21 cellular contexts compared by ENCODE assay signal in genomic region chr7:100095289-100095688, GRCh38. TPM values are rescaled to one million over a fixed set of nuclear protein-coding genes. Genes with fewer than 3 reads are reported as not detected.
A peak's percentile ranks its signal among the peaks of the same experiment; 100 is the strongest.
DNase-seq lines count a peak whose midpoint lies in the region; ATAC-seq, FAIRE-seq and TF ChIP-seq lines count a peak whose summit lies in the region.
"Had no signal": no experiment of that assay in that cellular context is flagged by ENCODE, and none has a peak within 500 bp of the region (broad histone marks: within the 10 kb centered on the region; RNA-seq: fewer than 3 reads in every experiment).

No MANE protein-coding gene starts in this region.

- no peak for TF ChIP-seq POLR2A in endothelial cell of umbilical vein (IDR thresholded peaks at IDR 0.05; ENCODE audit: low read depth, low read length)

- H3K4me3 Mint-ChIP-seq in stimulated activated naive CD8-positive, alpha-beta T cell treated with anti-CD3 and anti-CD28 coated beads, Interleukin-15, Interleukin-2, amounts not matched to agents 100 ng/mL and 50 ng/mL, for 24 hours, result no peak overlapping the region
- no peak overlapping the region for H3K4me3 Mint-ChIP-seq in stimulated activated naive CD8-positive, alpha-beta T cell treated with anti-CD3 and anti-CD28 coated beads, Interleukin-15, amount 100 ng/mL, for 72 hours
- H3K4me3 Mint-ChIP-seq: CD4-positive, alpha-beta memory T cell had no signal

- CTCF ChIA-PET in endothelial cell of umbilical vein (lab: Charles Lee), result interaction anchor here (0.5 kb wide), 1 partner anchor 40 kb away, joined by 3 read pairs; no protein-coding TSS in a partner anchor

- FAIRE-seq in endothelial cell of umbilical vein (lab: Jason Lieb, UNC), result no peak

- DNase-seq in stimulated activated naive CD8-positive, alpha-beta T cell treated with anti-CD3 and anti-CD28 coated beads, Interleukin-15, amount 100 ng/mL, for 72 hours, result no peak
- DNase-seq in SK-N-MC (ENCODE audit: low read depth, low spot score) (no peak), endothelial cell of umbilical vein (ENCODE audit: low read depth, low spot score) (no peak), osteoblast (ENCODE audit: insufficient read length, low spot score, missing footprints) (no peak), foreskin fibroblast (no peak), NCI-H2227 (lab: John Stamatoyannopoulos, UW; ENCODE audit: unreplicated experiment) (no peak)
- DNase-seq: activated CD4-positive, alpha-beta T cell treated with anti-CD3 and anti-CD28 coated beads for 48 hours; CD4-positive, alpha-beta memory T cell; DMS79 treated with DMSO at 0.1 percent for 48 hours; HCEC 1CT; MG63; NCI-H146; NCI-H748 treated with DMSO at 0.1 percent for 48 hours; SHP77; testis had no signal

- H3K9me3 ChIP-seq in SK-N-MC (ENCODE audit: low read depth, low read length) (no peaks in the 10 kb centered on the region), endothelial cell of umbilical vein (replicated peaks; ENCODE audit: control insufficient read depth, insufficient read depth, low read length) (no peaks in the 10 kb centered on the region), osteoblast (ENCODE audit: low read depth, low read length) (no peaks in the 10 kb centered on the region)
- H3K9me3 ChIP-seq: gastroesophageal sphincter, MG63, testis had no signal

- H3K4me3 ChIP-seq in SK-N-MC, result no peak overlapping the region
- H3K4me3 ChIP-seq in endothelial cell of umbilical vein (replicated peaks in 1 of 3; ENCODE audit: insufficient read depth in 1 of 3, low read depth in 1 of 3, low read length in 3 of 3), result no peak overlapping the region
- no peak overlapping the region for H3K4me3 ChIP-seq in osteoblast (ENCODE audit: insufficient read depth, low read length)
- no peak overlapping the region for H3K4me3 ChIP-seq in foreskin fibroblast (ENCODE audit: low read depth in 1 of 2, low read length in 2 of 2)
- H3K4me3 ChIP-seq: gastroesophageal sphincter, lung, MG63, testis had no signal

- H3K4me1 ChIP-seq in endothelial cell of umbilical vein (ENCODE audit: control insufficient read depth, extremely low read depth, insufficient read depth, low read length), result peaks cover 21% of the 10 kb centered on the region
- H3K4me1 ChIP-seq in osteoblast (ENCODE audit: insufficient read depth, low read length), result peaks cover 13% of the 10 kb centered on the region

- H3K27me3 ChIP-seq in endothelial cell of umbilical vein (ENCODE audit: control insufficient read depth in 2 of 2, insufficient read depth in 2 of 2, low read length in 2 of 2), result no peaks in the 10 kb centered on the region
- no peaks in the 10 kb centered on the region for H3K27me3 ChIP-seq in osteoblast (ENCODE audit: insufficient read depth, low read length)
- H3K27me3 ChIP-seq: gastroesophageal sphincter, MG63, testis had no signal

- H4K20me1 ChIP-seq in endothelial cell of umbilical vein (replicated peaks; ENCODE audit: control insufficient read depth, extremely low read depth, insufficient read depth, low read length) (no peaks in the 10 kb centered on the region), osteoblast (ENCODE audit: insufficient read depth, low read length) (peaks cover 7% of the 10 kb centered on the region)

- POLR2A ChIA-PET in endothelial cell of umbilical vein (lab: Charles Lee), result interaction anchor here (0.7 kb wide), 1 partner anchor 13 kb away, joined by 3 read pairs; no protein-coding TSS in a partner anchor

- peak overlapping the region; percentile 81 for H3K27ac ChIP-seq in SK-N-MC
- H3K27ac ChIP-seq in endothelial cell of umbilical vein (ENCODE audit: insufficient read depth, low read depth, low read length), result no peak overlapping the region
- no peak overlapping the region for H3K27ac ChIP-seq in osteoblast (ENCODE audit: low read depth, low read length)
- H3K27ac ChIP-seq: gastroesophageal sphincter, parathyroid adenoma, testis had no signal

- BruUV-seq in endothelial cell of umbilical vein (replicated peaks; lab: Mats Ljungman, UMichigan), result no TSS peak

- no peak overlapping the region for H3K9ac ChIP-seq in SK-N-MC (ENCODE audit: insufficient read length)
- H3K9ac ChIP-seq in endothelial cell of umbilical vein (replicated peaks; ENCODE audit: extremely low read depth, insufficient read depth, low read length), result no peak overlapping the region
- H3K9ac ChIP-seq: parathyroid adenoma had no signal

- H3K4me2 ChIP-seq in endothelial cell of umbilical vein (ENCODE audit: insufficient read depth, low read length), result no peak overlapping the region
- H3K4me2 ChIP-seq in osteoblast (ENCODE audit: insufficient read depth, low read length), result no peak overlapping the region

- peaks cover 97% of the 10 kb centered on the region for H3K36me3 Mint-ChIP-seq in stimulated activated naive CD8-positive, alpha-beta T cell treated with anti-CD3 and anti-CD28 coated beads, Interleukin-15, Interleukin-2, amounts not matched to agents 100 ng/mL and 50 ng/mL, for 24 hours (ENCODE audit: low read depth)

- H3K36me3 ChIP-seq in SK-N-MC (ENCODE audit: insufficient read depth, low read length) (peaks cover 99% of the 10 kb centered on the region), endothelial cell of umbilical vein (ENCODE audit: control insufficient read depth in 2 of 2, extremely low read depth in 1 of 2, insufficient read depth in 2 of 2, low read length in 2 of 2) (peaks cover 55 to 60% of the 10 kb centered on the region in 2 experiments), osteoblast (ENCODE audit: insufficient read depth, low read length) (peaks cover 94% of the 10 kb centered on the region)

- H3K27ac Mint-ChIP-seq in stimulated activated naive CD8-positive, alpha-beta T cell treated with anti-CD3 and anti-CD28 coated beads, Interleukin-15, Interleukin-2, amounts not matched to agents 100 ng/mL and 50 ng/mL, for 24 hours, result peak overlapping the region; percentile 23
- peak overlapping the region in 1 of 2 donors; percentile 87 for H3K27ac Mint-ChIP-seq in stimulated activated naive CD8-positive, alpha-beta T cell treated with anti-CD3 and anti-CD28 coated beads, Interleukin-15, amount 100 ng/mL, for 72 hours

- intact Hi-C loops in endothelial cell of umbilical vein (cut with micrococcal nuclease), result no loop called here

- H2AFZ ChIP-seq in endothelial cell of umbilical vein (ENCODE audit: low read depth, low read length), result no peak overlapping the region
- H2AFZ ChIP-seq in osteoblast (ENCODE audit: low read length), result no peak overlapping the region
- H2AFZ ChIP-seq: parathyroid adenoma had no signal

- H3K9me1 ChIP-seq in endothelial cell of umbilical vein (replicated peaks; ENCODE audit: control insufficient read depth, extremely low read depth, insufficient read depth, low read length), result no peaks in the 10 kb centered on the region

- no peak for TF ChIP-seq CTCF in endothelial cell of umbilical vein (IDR thresholded peaks at IDR 0.05; ENCODE audit: extremely low read depth in 1 of 2, insufficient read depth in 1 of 2, low read depth in 1 of 2, low read length in 2 of 2)
- TF ChIP-seq CTCF in osteoblast (IDR thresholded peaks at IDR 0.05; ENCODE audit: extremely low read depth, low read depth, low read length), result no peak
- TF ChIP-seq CTCF in foreskin fibroblast (IDR thresholded peaks at IDR 0.05; ENCODE audit: low read depth, low read length), result no peak

- H3K27me3 Mint-ChIP-seq in stimulated activated naive CD8-positive, alpha-beta T cell treated with anti-CD3 and anti-CD28 coated beads, Interleukin-15, Interleukin-2, amounts not matched to agents 100 ng/mL and 50 ng/mL, for 24 hours, result no peaks in the 10 kb centered on the region
- no peaks in the 10 kb centered on the region for H3K27me3 Mint-ChIP-seq in stimulated activated naive CD8-positive, alpha-beta T cell treated with anti-CD3 and anti-CD28 coated beads, Interleukin-15, amount 100 ng/mL, for 72 hours
- H3K27me3 Mint-ChIP-seq: CD4-positive, alpha-beta memory T cell had no signal

- no peak for ATAC-seq in stimulated activated naive CD8-positive, alpha-beta T cell treated with anti-CD3 and anti-CD28 coated beads, Interleukin-15, amount 100 ng/mL, for 72 hours
- no peak for ATAC-seq in HG03521 (IDR thresholded peaks at IDR 0.05; ENCODE audit: unreplicated experiment)
- ATAC-seq: esophagus mucosa, gastroesophageal sphincter had no signal

- peaks cover 66% of the 10 kb centered on the region for H3K4me1 Mint-ChIP-seq in stimulated activated naive CD8-positive, alpha-beta T cell treated with anti-CD3 and anti-CD28 coated beads, Interleukin-15, Interleukin-2, amounts not matched to agents 100 ng/mL and 50 ng/mL, for 24 hours (ENCODE audit: low read depth)
- H3K4me1 Mint-ChIP-seq in stimulated activated naive CD8-positive, alpha-beta T cell treated with anti-CD3 and anti-CD28 coated beads, Interleukin-15, amount 100 ng/mL, for 72 hours, result peaks cover 88% of the 10 kb centered on the region

- H3K79me2 ChIP-seq in endothelial cell of umbilical vein (ENCODE audit: control insufficient read depth, insufficient read depth, low read length), result peaks cover 44% of the 10 kb centered on the region
- peaks cover 62% of the 10 kb centered on the region for H3K79me2 ChIP-seq in osteoblast (ENCODE audit: insufficient read depth, low read length)

- H3K9me3 Mint-ChIP-seq in stimulated activated naive CD8-positive, alpha-beta T cell treated with anti-CD3 and anti-CD28 coated beads, Interleukin-15, Interleukin-2, amounts not matched to agents 100 ng/mL and 50 ng/mL, for 24 hours, result no peaks in the 10 kb centered on the region
- H3K9me3 Mint-ChIP-seq in stimulated activated naive CD8-positive, alpha-beta T cell treated with anti-CD3 and anti-CD28 coated beads, Interleukin-15, amount 100 ng/mL, for 72 hours, result no peaks in the 10 kb centered on the region

- dilution Hi-C loops in endothelial cell of umbilical vein (cut with MboI; ENCODE audit: extremely low pct_ligation_motif_present, low sequenced_read_pairs), result no loop called here

RNA-seq across cellular contexts. Expression of gene MCM7, which starts 5.9 kb away (rescaled TPM):
- total RNA-seq in endothelial cell of umbilical vein (183 and 187 TPM in 2 replicates), osteoblast (28.6 and 31.2 TPM in 2 replicates)
- polyA plus RNA-seq in endothelial cell of umbilical vein, result 145 and 156 TPM in 2 replicates
- 128 and 148 TPM in 2 replicates for polyA plus RNA-seq in endothelial cell of umbilical vein (2011; cell fraction: cytosol; rRNA removed)
- 575 and 612 TPM in 2 replicates for polyA plus RNA-seq in endothelial cell of umbilical vein (2011; cell fraction: nucleus; rRNA removed)
- polyA plus RNA-seq in endothelial cell of umbilical vein (2012), result 68.4 and 119 TPM in 2 replicates
- polyA minus RNA-seq in endothelial cell of umbilical vein, result 123 and 162 TPM in 2 replicates
- polyA minus RNA-seq in endothelial cell of umbilical vein (2011; cell fraction: cytosol; rRNA and poly(A)+ RNA removed), result 332 TPM
- 151 and 168 TPM in 2 replicates for polyA minus RNA-seq in endothelial cell of umbilical vein (2011; cell fraction: nucleus; rRNA and poly(A)+ RNA removed)

RNA-seq across cellular contexts. Expression of gene AP4M1, which starts 6.2 kb away (rescaled TPM):
- 20.5 and 22.7 TPM in 2 replicates for total RNA-seq in endothelial cell of umbilical vein
- 27.4 and 31.4 TPM in 2 replicates for polyA plus RNA-seq in endothelial cell of umbilical vein
- 20.7 and 21.5 TPM in 2 replicates for polyA plus RNA-seq in endothelial cell of umbilical vein (2011; cell fraction: cytosol; rRNA removed)
- polyA plus RNA-seq in endothelial cell of umbilical vein (2011; cell fraction: nucleus; rRNA removed), result 57.4 and 65.9 TPM in 2 replicates
- 25.9 and 28.9 TPM in 2 replicates for polyA plus RNA-seq in endothelial cell of umbilical vein (2012)
- 22.9 and 24.5 TPM in 2 replicates for polyA minus RNA-seq in endothelial cell of umbilical vein
- 10.0 TPM for polyA minus RNA-seq in endothelial cell of umbilical vein (2011; cell fraction: cytosol; rRNA and poly(A)+ RNA removed)
- polyA minus RNA-seq in endothelial cell of umbilical vein (2011; cell fraction: nucleus; rRNA and poly(A)+ RNA removed), result 13.7 and 17.7 TPM in 2 replicates
- total RNA-seq in osteoblast, result 19.5 and 20.0 TPM in 2 replicates

RNA-seq across cellular contexts. Expression of gene COPS6, which starts 6.5 kb away (rescaled TPM):
- 168 and 188 TPM in 2 replicates for total RNA-seq in endothelial cell of umbilical vein
- 251 and 268 TPM in 2 replicates for polyA plus RNA-seq in endothelial cell of umbilical vein
- polyA plus RNA-seq in endothelial cell of umbilical vein (2011; cell fraction: cytosol; rRNA removed), result 257 and 331 TPM in 2 replicates
- polyA plus RNA-seq in endothelial cell of umbilical vein (2011; cell fraction: nucleus; rRNA removed), result 152 and 181 TPM in 2 replicates
- polyA plus RNA-seq in endothelial cell of umbilical vein (2012), result 169 and 251 TPM in 2 replicates
- 230 and 233 TPM in 2 replicates for polyA minus RNA-seq in endothelial cell of umbilical vein
- 122 TPM for polyA minus RNA-seq in endothelial cell of umbilical vein (2011; cell fraction: cytosol; rRNA and poly(A)+ RNA removed)
- polyA minus RNA-seq in endothelial cell of umbilical vein (2011; cell fraction: nucleus; rRNA and poly(A)+ RNA removed), result 46.3 and 64.6 TPM in 2 replicates
- total RNA-seq in osteoblast, result 42.4 and 45.6 TPM in 2 replicates

RNA-seq across cellular contexts. Expression of gene ZNF3, which starts 13.8 kb away (rescaled TPM):
- total RNA-seq in endothelial cell of umbilical vein, result 30.9 and 31.1 TPM in 2 replicates
- 20.1 and 21.8 TPM in 2 replicates for polyA plus RNA-seq in endothelial cell of umbilical vein
- polyA plus RNA-seq in endothelial cell of umbilical vein (2011; cell fraction: cytosol; rRNA removed), result 16.4 and 18.1 TPM in 2 replicates
- 92.5 and 96.6 TPM in 2 replicates for polyA plus RNA-seq in endothelial cell of umbilical vein (2011; cell fraction: nucleus; rRNA removed)
- 16.4 and 21.6 TPM in 2 replicates for polyA plus RNA-seq in endothelial cell of umbilical vein (2012)
- 44.7 and 59.7 TPM in 2 replicates for polyA minus RNA-seq in endothelial cell of umbilical vein
- polyA minus RNA-seq in endothelial cell of umbilical vein (2011; cell fraction: cytosol; rRNA and poly(A)+ RNA removed), result 8.2 TPM
- polyA minus RNA-seq in endothelial cell of umbilical vein (2011; cell fraction: nucleus; rRNA and poly(A)+ RNA removed), result 57.9 and 89.1 TPM in 2 replicates
- total RNA-seq in osteoblast, result 30.4 and 33.9 TPM in 2 replicates

RNA-seq across cellular contexts. Expression of gene TAF6, which starts 23.9 kb away (rescaled TPM):
- total RNA-seq in endothelial cell of umbilical vein, result 64.6 and 67.3 TPM in 2 replicates
- 32.7 and 34.1 TPM in 2 replicates for polyA plus RNA-seq in endothelial cell of umbilical vein
- 27.6 and 28.5 TPM in 2 replicates for polyA plus RNA-seq in endothelial cell of umbilical vein (2011; cell fraction: cytosol; rRNA removed)
- polyA plus RNA-seq in endothelial cell of umbilical vein (2011; cell fraction: nucleus; rRNA removed), result 54.1 and 58.7 TPM in 2 replicates
- polyA plus RNA-seq in endothelial cell of umbilical vein (2012), result 42.1 and 45.9 TPM in 2 replicates
- 40.3 and 57.7 TPM in 2 replicates for polyA minus RNA-seq in endothelial cell of umbilical vein
- 21.2 TPM for polyA minus RNA-seq in endothelial cell of umbilical vein (2011; cell fraction: cytosol; rRNA and poly(A)+ RNA removed)
- polyA minus RNA-seq in endothelial cell of umbilical vein (2011; cell fraction: nucleus; rRNA and poly(A)+ RNA removed), result 18.0 TPM in 2 replicates
- total RNA-seq in osteoblast, result 33.3 and 36.2 TPM in 2 replicates
